Comparison of ENCODE assay signal across 16 cellular contexts in the genomic region with DNA sequence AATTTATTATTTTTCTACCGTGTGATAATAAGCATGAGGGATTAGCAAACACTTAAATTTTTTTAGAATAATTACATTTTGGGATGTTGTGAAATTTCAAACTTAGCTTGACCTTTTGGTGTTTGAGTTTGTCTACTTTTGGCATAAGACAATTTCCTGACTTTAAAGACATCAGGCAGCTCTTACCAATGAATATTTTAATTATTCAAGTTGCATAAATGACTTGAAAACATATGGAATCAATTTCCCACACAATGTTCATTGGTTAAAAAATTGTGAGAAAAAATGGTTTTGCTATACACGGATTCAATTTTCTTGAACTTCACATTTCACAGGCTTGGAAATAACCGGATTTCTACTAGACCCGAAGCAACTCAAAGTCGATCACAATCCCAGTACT.
DNase-seq lines count a peak whose midpoint lies in the region; ATAC-seq and TF ChIP-seq lines count a peak whose summit lies in the region.
"Had no signal": no experiment of that assay in that cellular context is flagged by ENCODE, and none has a peak within 500 bp of the region (broad histone marks: within the 10 kb centered on the region; RNA-seq: fewer than 3 reads in every experiment).

No MANE protein-coding gene starts in this region.

- no peak for ATAC-seq in HG02610 (IDR thresholded peaks at IDR 0.05; ENCODE audit: unreplicated experiment)
- ATAC-seq: GM12878, GM23338, HepG2 had no signal

- no peaks in the 10 kb centered on the region for H3K9me3 Mint-ChIP-seq in MCF 10A (ENCODE audit: unreplicated experiment)
- H3K9me3 Mint-ChIP-seq: CD4-positive, alpha-beta T cell; GM23338 had no signal

- H3K27me3 Mint-ChIP-seq in MCF 10A (ENCODE audit: insufficient read depth, unreplicated experiment): no peaks in the 10 kb centered on the region
- H3K27me3 Mint-ChIP-seq: B cell; CD4-positive, alpha-beta T cell had no signal

- intact Hi-C loops in MCF 10A (cut with micrococcal nuclease) (no loop called here), mammary epithelial cell (cut with micrococcal nuclease) (no loop called here), breast epithelium (cut with DNase I; ENCODE audit: low total_unique reads) (no loop called here)

- WGBS in mammary epithelial cell (ENCODE audit: low coverage, missing lambda C conversion rate): 84% methylated on average over 5 of the region's 5 CpGs

- POLR2A ChIA-PET in MCF 10A (lab: Yijun Ruan, JAX): interaction anchor here (0.6 to 1.2 kb wide), 2 partner anchors 92 to 237 kb away, joined by 3 read pairs; no protein-coding TSS in a partner anchor

- no peak overlapping the region for H2AFZ ChIP-seq in mammary epithelial cell (ENCODE audit: low read depth, low read length)
- H2AFZ ChIP-seq: GM23338 had no signal

- no peak for TF ChIP-seq POLR2A in breast epithelium (IDR thresholded peaks at IDR 0.05)

- in situ Hi-C loops in mammary epithelial cell (cut with MboI; ENCODE audit: low sequenced_read_pairs in 2 of 2): no loop called here

- no peaks in the 10 kb centered on the region for H3K36me3 ChIP-seq in mammary epithelial cell (ENCODE audit: insufficient read depth, low read length)
- no peaks in the 10 kb centered on the region for H3K36me3 ChIP-seq in breast epithelium

- no peak for TF ChIP-seq CTCF in MCF 10A (IDR thresholded peaks at IDR 0.05; ENCODE audit: unreplicated experiment)
- TF ChIP-seq CTCF in mammary epithelial cell (conservative IDR thresholded peaks at IDR 0.05 in 1 of 2, IDR thresholded peaks at IDR 0.05 in 1 of 2; ENCODE audit: extremely low read depth in 1 of 2, insufficient read depth in 1 of 2, low read depth in 1 of 2, low read length in 2 of 2): no peak
- TF ChIP-seq CTCF in breast epithelium (IDR thresholded peaks at IDR 0.05): no peak
- TF ChIP-seq CTCF in fibroblast of villous mesenchyme (IDR thresholded peaks at IDR 0.05; ENCODE audit: insufficient read depth, low read depth, low read length): no peak

- CTCF ChIA-PET in MCF 10A (lab: Yijun Ruan, JAX): no interaction called here
- CTCF ChIA-PET in mammary epithelial cell (lab: Charles Lee; ENCODE audit: low non-redundant PET): no interaction called here

- dilution Hi-C loops in mammary epithelial cell (cut with HindIII; ENCODE audit: low sequenced_read_pairs): no loop called here

- H3K27ac ChIP-seq in mammary epithelial cell (ENCODE audit: insufficient read depth, low read depth, low read length): no peak overlapping the region
- H3K27ac ChIP-seq in breast epithelium: peak overlapping the region; percentile 29 to 33
- H3K27ac ChIP-seq: 22Rv1 had no signal

- H3K9ac ChIP-seq in mammary epithelial cell (ENCODE audit: insufficient read depth, low read length): no peak overlapping the region

- H3K4me3 ChIP-seq in mammary epithelial cell (replicated peaks in 1 of 3; ENCODE audit: insufficient read depth in 1 of 3, low read depth in 2 of 3, low read length in 3 of 3) (no peak overlapping the region), breast epithelium (no peak overlapping the region), fibroblast of villous mesenchyme (ENCODE audit: low read depth, low read length) (no peak overlapping the region)
- H3K4me3 ChIP-seq: GM12878, GM23338 had no signal

- H3K27ac Mint-ChIP-seq in MCF 10A (ENCODE audit: low read depth, unreplicated experiment): peak overlapping the region; percentile 19
- H3K27ac Mint-ChIP-seq: B cell; CD4-positive, alpha-beta T cell; GM23338 had no signal

- H3K9me3 ChIP-seq in mammary epithelial cell (replicated peaks; ENCODE audit: insufficient read depth, low read length) (no peaks in the 10 kb centered on the region), breast epithelium (no peaks in the 10 kb centered on the region)

- H3K36me3 Mint-ChIP-seq in MCF 10A (ENCODE audit: insufficient read depth, unreplicated experiment): peaks cover 9% of the 10 kb centered on the region

- H3K27me3 ChIP-seq in mammary epithelial cell (ENCODE audit: insufficient read depth, low read length) (no peaks in the 10 kb centered on the region), breast epithelium (no peaks in the 10 kb centered on the region)

- H3K4me1 ChIP-seq in mammary epithelial cell (ENCODE audit: insufficient read depth, low read length) (peaks cover 34% of the 10 kb centered on the region), breast epithelium (peaks cover 0 to 13% of the 10 kb centered on the region in 2 donors)

- no peak overlapping the region for H3K4me3 Mint-ChIP-seq in MCF 10A (ENCODE audit: unreplicated experiment)
- H3K4me3 Mint-ChIP-seq: B cell; CD4-positive, alpha-beta T cell; GM23338 had no signal

- DNase-seq in MCF 10A (ENCODE audit: unreplicated experiment) (no peak), mammary epithelial cell (no peak), breast epithelium (ENCODE audit: low spot score in 2 of 2) (no peak), fibroblast of villous mesenchyme (ENCODE audit: low read depth) (peak; percentile 17), inferior parietal cortex (ENCODE audit: extremely low spot score) (no peak)
- DNase-seq in stimulated activated naive CD4-positive, alpha-beta T cell (lab: John Stamatoyannopoulos, UW): no peak
- DNase-seq: C1 segment of cervical spinal cord; CD4-positive, alpha-beta T cell; DMS79; H7 had no signal

- no peaks in the 10 kb centered on the region for H3K79me2 ChIP-seq in mammary epithelial cell (ENCODE audit: insufficient read depth, low read length)

- no TSS peak for BruUV-seq in MCF 10A (replicated peaks; lab: Mats Ljungman, UMichigan)
- no TSS peak for BruUV-seq in mammary epithelial cell (replicated peaks; lab: Mats Ljungman, UMichigan)

- peaks cover 36% of the 10 kb centered on the region for H3K4me1 Mint-ChIP-seq in MCF 10A (ENCODE audit: insufficient read depth, unreplicated experiment)
- H3K4me1 Mint-ChIP-seq: B cell had no signal

- H3K4me2 ChIP-seq in mammary epithelial cell (ENCODE audit: insufficient read depth, low read depth, low read length): no peak overlapping the region
- H3K4me2 ChIP-seq: GM23338 had no signal

- no peaks in the 10 kb centered on the region for H4K20me1 ChIP-seq in mammary epithelial cell (ENCODE audit: insufficient read depth, low read length)
